11 cellular contexts compared by ENCODE assay signal in the genomic region with DNA sequence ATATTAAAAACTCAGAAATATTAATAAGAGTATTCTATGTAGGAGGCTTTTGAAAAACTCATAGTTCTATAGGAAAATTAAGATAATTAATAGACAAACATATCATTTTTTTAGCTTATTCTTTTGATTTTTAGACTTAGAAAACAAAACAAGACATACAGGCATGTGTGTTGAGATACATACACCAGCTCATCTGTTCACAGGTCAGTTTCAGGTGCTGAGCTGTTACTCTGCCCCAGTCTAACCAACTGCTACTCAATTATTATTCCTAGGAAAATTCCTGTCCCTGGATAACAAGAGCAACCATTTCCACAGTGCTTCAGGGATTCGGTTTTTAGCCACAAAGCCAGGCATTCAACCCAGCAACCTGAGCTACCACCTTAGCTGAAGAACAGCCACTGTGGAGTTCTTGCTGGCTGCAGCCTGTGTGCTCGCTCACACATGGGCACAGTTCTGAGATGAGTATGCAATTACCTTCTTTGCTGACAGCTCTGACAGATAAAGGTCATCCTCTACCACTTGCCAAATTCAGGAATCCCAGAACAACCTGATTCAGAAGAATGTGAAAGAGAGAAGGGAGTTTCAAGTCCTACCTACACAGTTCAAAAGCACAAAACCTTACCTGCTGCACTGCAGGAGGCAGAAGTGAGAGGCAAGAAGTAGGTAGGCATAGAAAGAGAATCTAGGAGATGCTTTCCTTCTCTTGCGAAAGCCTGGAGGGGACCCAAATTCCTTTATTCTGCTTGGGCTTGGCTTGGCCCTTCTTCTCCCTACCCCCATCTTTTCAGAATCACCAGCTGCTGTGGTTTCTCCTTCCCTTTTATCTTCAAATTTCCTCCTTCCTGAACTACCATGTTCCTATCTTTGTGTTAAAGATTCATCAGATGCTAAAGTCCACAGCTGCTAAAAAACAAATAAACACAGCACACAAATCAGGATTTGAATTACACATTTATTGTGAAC.
DNase-seq lines count a peak whose midpoint lies in the region; ATAC-seq, FAIRE-seq and TF ChIP-seq lines count a peak whose summit lies in the region.
"Had no signal": no experiment of that assay in that cellular context is flagged by ENCODE, and none has a peak within 500 bp of the region (broad histone marks: within the 10 kb centered on the region; RNA-seq: fewer than 3 reads in every experiment).

No MANE protein-coding gene starts in this region.

- peaks cover 6% of the 10 kb centered on the region for H3K9me3 Mint-ChIP-seq in chondrocyte (ENCODE audit: low read depth)

- peak overlapping the region; percentile 9 for H3K27ac Mint-ChIP-seq in chondrocyte (ENCODE audit: unreplicated experiment)

- no peak overlapping the region for H3K4me3 Mint-ChIP-seq in chondrocyte (ENCODE audit: unreplicated experiment)

- no peaks in the 10 kb centered on the region for H3K9me3 ChIP-seq in small intestine (ENCODE audit: control insufficient read depth, low read depth)

- no peaks in the 10 kb centered on the region for H3K36me3 ChIP-seq in small intestine (ENCODE audit: control insufficient read depth in 2 of 2, insufficient read depth in 2 of 2, low read length in 2 of 2)

- TF ChIP-seq CTCF in chondrocyte (IDR thresholded peaks at IDR 0.05) = no peak
- TF ChIP-seq CTCF in GM13976 (IDR thresholded peaks at IDR 0.05; ENCODE audit: borderline replicate concordance, control extremely low read depth, extremely low read depth, insufficient read depth, missing control alignments) = no peak

- no peaks in the 10 kb centered on the region for H3K27me3 Mint-ChIP-seq in chondrocyte (ENCODE audit: low read depth)

- no peak for ATAC-seq in HG02885 (IDR thresholded peaks at IDR 0.05; ENCODE audit: poor library complexity, unreplicated experiment)

- peaks cover 8% of the 10 kb centered on the region in 2 donors for H3K4me1 ChIP-seq in small intestine (ENCODE audit: control insufficient read depth in 2 of 2, insufficient read depth in 1 of 2, low read depth in 1 of 2, low read length in 1 of 2)

- no peaks in the 10 kb centered on the region for H3K27me3 ChIP-seq in small intestine (ENCODE audit: control insufficient read depth in 2 of 2, insufficient read depth in 2 of 2, low read length in 2 of 2)
- H3K27me3 ChIP-seq: SJCRH30 had no signal

- no peak for FAIRE-seq in small intestine (lab: Jason Lieb, UNC)

- in situ Hi-C loops in GM13976 (cut with MboI; ENCODE audit: low sequenced_read_pairs, unreplicated experiment) = no loop called here

- peaks cover 1% of the 10 kb centered on the region for H3K36me3 Mint-ChIP-seq in chondrocyte (ENCODE audit: low read depth)

- peaks cover 68% of the 10 kb centered on the region for H3K4me1 Mint-ChIP-seq in chondrocyte (ENCODE audit: low read depth)

- H3K4me3 ChIP-seq in small intestine (ENCODE audit: low read depth in 1 of 2, low read length in 2 of 2) = no peak overlapping the region
- H3K4me3 ChIP-seq: SJCRH30, skin epidermis had no signal

- DNase-seq in NCI-H2171 treated with DMSO at 0.1 percent for 48 hours (lab: John Stamatoyannopoulos, UW) (peak; percentile 10), NCI-H2171 (lab: John Stamatoyannopoulos, UW) (no peak), NCI-H2227 (lab: John Stamatoyannopoulos, UW; ENCODE audit: unreplicated experiment) (peak; percentile 41), chondrocyte (ENCODE audit: low spot score) (no peak), small intestine (peak; percentile 53), GM13976 (ENCODE audit: low spot score) (no peak)
- no peak for DNase-seq in activated naive CD4-positive, alpha-beta T cell treated with Interleukin-2 at 50 U/mL for 16 hours
- DNase-seq: activated naive CD4-positive, alpha-beta T cell had no signal

- WGBS in small intestine, 3 donors = 31 to 55% (median 34%) methylated on average over 3 of the region's 3 CpGs

- no peak overlapping the region for H3K27ac ChIP-seq in small intestine (ENCODE audit: low read depth in 1 of 2, low read length in 1 of 2)
- H3K27ac ChIP-seq: SJCRH30, skin epidermis had no signal

Comparison
In these comparisons a context has a peak if more than half of its experiments do, and no peak if none do; other contexts are left out.
1. DNase-seq: peak in NCI-H2171 treated with DMSO at 0.1 percent for 48 hours (single experiment), NCI-H2227 (single experiment) and small intestine (single experiment); none in NCI-H2171 (single experiment), chondrocyte (single experiment), GM13976 (single experiment) and activated naive CD4-positive, alpha-beta T cell treated with Interleukin-2 at 50 U/mL for 16 hours (single experiment).